In the genomic region with DNA sequence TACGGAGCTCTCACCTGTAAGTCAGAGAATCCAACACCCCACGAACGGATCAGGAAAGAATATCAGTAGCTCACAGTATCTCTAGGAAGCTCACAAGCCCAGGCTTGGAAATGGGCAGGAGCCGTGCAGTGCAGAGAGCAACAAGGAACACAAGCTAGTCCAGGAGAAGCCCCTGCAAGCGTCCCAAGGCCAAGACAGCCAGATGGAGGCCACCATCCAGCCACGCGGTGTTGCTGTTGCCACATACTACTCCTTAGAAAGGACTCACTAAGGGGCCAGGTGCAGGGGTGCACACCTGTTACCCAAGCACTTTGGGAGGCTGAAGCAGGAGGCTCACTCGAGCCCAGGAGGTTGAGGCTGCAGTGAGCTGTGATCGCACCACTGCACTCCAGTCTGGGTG, we compare ENCODE assay signal across 13 cellular contexts.
"Had no signal": no experiment of that assay in that cellular context is flagged by ENCODE, and none has a peak within 500 bp of the region (broad histone marks: within the 10 kb centered on the region; RNA-seq: fewer than 3 reads in every experiment).

No MANE protein-coding gene starts in this region.

- DNase-seq: KBM-7, MV-4-11, NCI-H1048, NCI-H1417, NCI-H1436 treated with DMSO at 0.1 percent for 48 hours, NCI-H1694, NCI-H187 treated with DMSO at 0.1 percent for 48 hours, NCI-H2227 treated with DMSO at 0.1 percent for 48 hours, NCI-H446, NCI-H510A, NCI-H524 treated with DMSO at 0.1 percent for 48 hours, NCI-H774, SW 1271 had no signal
